8 cellular contexts compared by ENCODE assay signal in the genomic region with DNA sequence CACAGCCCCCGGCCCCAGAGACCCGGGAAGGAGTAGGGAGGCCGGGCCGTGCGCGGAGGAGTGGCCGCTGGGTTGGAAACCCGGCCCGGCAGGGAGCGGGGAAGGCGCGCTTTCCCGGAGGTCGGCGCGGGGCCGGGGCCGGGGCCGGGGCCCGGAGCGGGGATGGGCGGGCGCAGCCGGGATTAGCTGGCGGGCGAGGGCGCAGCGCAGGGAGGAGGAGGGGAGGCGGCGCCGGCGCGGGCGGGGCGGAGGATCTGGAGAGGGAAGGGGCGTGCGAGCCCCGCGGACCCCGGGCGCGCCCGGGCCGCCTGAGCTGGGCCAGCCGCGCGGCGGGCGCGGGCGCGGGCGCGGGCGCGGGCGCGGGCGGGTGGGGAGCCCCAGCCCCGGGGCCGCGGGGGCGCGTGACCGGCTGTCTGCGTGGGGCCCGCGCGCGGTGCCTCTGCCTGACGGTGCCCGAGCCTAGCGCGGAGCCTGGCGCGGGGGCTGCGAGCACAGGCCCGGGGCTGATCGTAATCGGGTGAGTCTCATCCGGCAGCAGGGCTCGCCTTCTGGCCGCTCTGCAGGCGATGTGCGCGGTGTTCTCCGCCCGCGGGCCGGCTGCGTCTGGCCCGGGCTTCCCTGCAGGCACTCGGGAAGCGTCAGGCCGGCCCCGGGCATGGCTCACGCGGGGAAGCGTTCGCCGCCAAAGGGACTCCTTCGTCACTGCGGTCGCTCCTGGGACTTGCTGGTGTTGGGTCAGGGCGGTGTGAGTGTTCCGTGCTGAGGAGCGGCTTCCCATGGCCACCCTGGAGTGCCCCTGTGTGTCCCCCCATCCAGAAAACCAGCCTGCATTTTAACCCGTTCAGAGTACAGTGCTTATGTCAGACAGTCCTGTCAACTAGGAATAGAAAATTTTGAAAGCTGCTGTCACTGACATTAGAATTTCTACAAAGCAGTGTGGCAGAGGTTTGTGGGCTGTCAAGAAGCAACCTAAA. TPM values are rescaled to one million over a fixed set of nuclear protein-coding genes. Genes with fewer than 3 reads are reported as not detected.
DNase-seq lines count a peak whose midpoint lies in the region; ATAC-seq and TF ChIP-seq lines count a peak whose summit lies in the region.

No MANE protein-coding gene starts in this region.

- H2BK15ac ChIP-seq in IMR-90 (ENCODE audit: low read depth, low read length), result no peak overlapping the region

- peak; percentile 43 for DNase-seq in IMR-90
- DNase-seq in activated naive CD8-positive, alpha-beta T cell treated with anti-CD3 and anti-CD28 coated beads for 36 hours, result peak; percentile 22
- peak; percentile 80 for DNase-seq in Right ventricle myocardium superior
- no peak for DNase-seq in omental fat pad (ENCODE audit: low spot score)
- DNase-seq in NOMO-1 treated with DMSO at 0.1 percent for 48 hours (lab: John Stamatoyannopoulos, UW; ENCODE audit: unreplicated experiment), result no peak
- no peak for DNase-seq in NCI-H2196 treated with DMSO at 0.1 percent for 48 hours (lab: John Stamatoyannopoulos, UW; ENCODE audit: unreplicated experiment)

- peak overlapping the region; percentile 93 for H3K27ac ChIP-seq in DOHH2 (ENCODE audit: low read depth, low read length)
- H3K27ac ChIP-seq in IMR-90 (ENCODE audit: insufficient read depth, low read length), result peak overlapping the region; percentile 40; the same call in 1 of the 2 replicates

- ATAC-seq in GM21381 (IDR thresholded peaks at IDR 0.05; ENCODE audit: unreplicated experiment) (peak; percentile 35), IMR-90 (ENCODE audit: low read depth) (peak; percentile 84), Right ventricle myocardium superior (ENCODE audit: poor library complexity) (peak; percentile 88), omental fat pad (ENCODE audit: low FRiP score) (peak; percentile 88)

- dilution Hi-C loops in IMR-90 (cut with HindIII; ENCODE audit: low sequenced_read_pairs, unreplicated experiment), result no loop called here

- H3K4me1 ChIP-seq in DOHH2 (ENCODE audit: control insufficient read depth, low read length), result peaks cover 57% of the 10 kb centered on the region
- peaks cover 2% of the 10 kb centered on the region; the same call in 1 of the 2 replicates for H3K4me1 ChIP-seq in IMR-90 (ENCODE audit: control insufficient read depth, insufficient read depth, low read length)

- BruUV-seq in IMR-90 (replicated peaks; lab: Mats Ljungman, UMichigan), result no TSS peak

- no peaks in the 10 kb centered on the region for H3K36me3 Mint-ChIP-seq in activated naive CD8-positive, alpha-beta T cell treated with anti-CD3 and anti-CD28 coated beads for 36 hours

- in situ Hi-C loops in IMR-90 (cut with MboI; ENCODE audit: low sequenced_read_pairs), result no loop called here

- H4K91ac ChIP-seq in IMR-90 (ENCODE audit: insufficient read depth, low read depth, low read length), result no peak overlapping the region

- no peaks in the 10 kb centered on the region for H4K20me1 ChIP-seq in DOHH2 (ENCODE audit: control insufficient read depth, insufficient read depth, low read depth, low read length)
- H4K20me1 ChIP-seq in IMR-90 (ENCODE audit: insufficient read depth, low read length), result no peaks in the 10 kb centered on the region

- H2BK120ac ChIP-seq in IMR-90 (ENCODE audit: low read depth, low read length), result no peak overlapping the region

- H3K14ac ChIP-seq in IMR-90 (replicated peaks; ENCODE audit: low read depth, low read length), result no peak overlapping the region

- H3K79me2 ChIP-seq in DOHH2 (ENCODE audit: control insufficient read depth, low read length), result peaks cover 11% of the 10 kb centered on the region

- no peak overlapping the region for H2BK20ac ChIP-seq in IMR-90 (ENCODE audit: low read depth, low read length)

- no peak overlapping the region for H3K56ac ChIP-seq in IMR-90 (ENCODE audit: extremely low read depth, insufficient read depth, low read length)

- no peaks in the 10 kb centered on the region for H3K9me1 ChIP-seq in IMR-90 (ENCODE audit: insufficient read depth, low read length)

- H3K4me2 ChIP-seq in DOHH2 (ENCODE audit: low read length) (peak overlapping the region; percentile 92), IMR-90 (ENCODE audit: low read depth, low read length) (peak overlapping the region; percentile 76)

- TF ChIP-seq RAD21 in IMR-90 (IDR thresholded peaks at IDR 0.05; ENCODE audit: low read length), result no peak

- no peak overlapping the region; the same call in 1 of the 2 replicates for H3K4ac ChIP-seq in IMR-90 (ENCODE audit: low read depth, low read length)

- H3K27me3 Mint-ChIP-seq in activated naive CD8-positive, alpha-beta T cell treated with anti-CD3 and anti-CD28 coated beads for 36 hours, result peaks cover 61% of the 10 kb centered on the region

- H3K27ac Mint-ChIP-seq in activated naive CD8-positive, alpha-beta T cell treated with anti-CD3 and anti-CD28 coated beads for 36 hours, result no peak overlapping the region

- POLR2A ChIA-PET in IMR-90 (lab: Charles Lee; ENCODE audit: unreplicated experiment), result interaction anchor here (0.6 kb wide), 1 partner anchor 813 kb away, joined by 3 read pairs; no protein-coding TSS in a partner anchor

- H3K4me3 ChIP-seq in DOHH2 (ENCODE audit: low read length), result peak overlapping the region; percentile 78
- H3K4me3 ChIP-seq in IMR-90 (ENCODE audit: insufficient read depth, low read depth, low read length), result peak overlapping the region; percentile 45

- H3K4me1 Mint-ChIP-seq in activated naive CD8-positive, alpha-beta T cell treated with anti-CD3 and anti-CD28 coated beads for 36 hours, result peaks cover 6% of the 10 kb centered on the region

- H3F3A ChIP-seq in DOHH2 (ENCODE audit: control insufficient read depth, insufficient read depth), result peaks cover 38% of the 10 kb centered on the region

- no peak for TF ChIP-seq POLR2A in IMR-90 (IDR thresholded peaks at IDR 0.05; ENCODE audit: low read depth, low read length)

- WGBS in IMR-90 (ENCODE audit: extremely low coverage in 2 of 2, insufficient read length in 1 of 2), 2 experiments, result 1% methylated on average over 28 of the region's 108 CpGs; no CpG with 5 or more reads in 1 of the 2 experiments

- 0 out of 2 replicates have a peak overlapping the region, but pooled peaks have one; percentile 17 for H3K23ac ChIP-seq in IMR-90 (ENCODE audit: low read depth, low read length)

- peak overlapping the region; percentile 75 for H3K4me3 Mint-ChIP-seq in activated naive CD8-positive, alpha-beta T cell treated with anti-CD3 and anti-CD28 coated beads for 36 hours

- peak overlapping the region; percentile 49; the same call in 1 of the 2 replicates for H3K9ac ChIP-seq in IMR-90 (ENCODE audit: low read depth, low read length)

- H4K5ac ChIP-seq in IMR-90 (ENCODE audit: low read depth, low read length), result no peak overlapping the region

- H3K9me2 ChIP-seq in DOHH2 (replicated peaks; ENCODE audit: control insufficient read depth, low read length), result no peaks in the 10 kb centered on the region

- H2AK9ac ChIP-seq in IMR-90 (replicated peaks; ENCODE audit: low read depth, low read length, poor library complexity), result no peak overlapping the region

- TF ChIP-seq CTCF in DOHH2 (IDR thresholded peaks at IDR 0.05; ENCODE audit: low read depth, low read length, poor library complexity, severe bottlenecking), result no peak
- TF ChIP-seq CTCF in IMR-90 (conservative IDR thresholded peaks at IDR 0.05; ENCODE audit: low read depth, low read length), result no peak
- no peak for TF ChIP-seq CTCF in omental fat pad (IDR thresholded peaks at IDR 0.05)

- no peak overlapping the region for H2AK5ac ChIP-seq in IMR-90 (ENCODE audit: low read depth, low read length)

- H3K36me3 ChIP-seq in DOHH2 (ENCODE audit: control insufficient read depth, low read length), result no peaks in the 10 kb centered on the region; the same call in 1 of the 2 replicates
- H3K36me3 ChIP-seq in IMR-90 (ENCODE audit: control insufficient read depth, insufficient read depth, low read length), result no peaks in the 10 kb centered on the region

- no peak overlapping the region for H2BK5ac ChIP-seq in IMR-90 (ENCODE audit: low read depth, low read length, poor library complexity, severe bottlenecking)

- peaks cover 7% of the 10 kb centered on the region for H3K27me3 ChIP-seq in DOHH2 (ENCODE audit: control insufficient read depth, low read length)
- H3K27me3 ChIP-seq in IMR-90 (ENCODE audit: control insufficient read depth, insufficient read depth, low read length), result peaks cover 3% of the 10 kb centered on the region; the same call in 1 of the 2 replicates

- no peaks in the 10 kb centered on the region for H3K79me1 ChIP-seq in IMR-90 (ENCODE audit: low read depth in 1 of 2, low read length in 2 of 2)

- CTCF ChIA-PET in IMR-90 (lab: Yijun Ruan, JAX), result no interaction called here

- no peaks in the 10 kb centered on the region for H3K9me3 Mint-ChIP-seq in activated naive CD8-positive, alpha-beta T cell treated with anti-CD3 and anti-CD28 coated beads for 36 hours

- H2AFZ ChIP-seq in IMR-90 (replicated peaks; ENCODE audit: low read length, poor library complexity), result peak overlapping the region; percentile 89

- no peaks in the 10 kb centered on the region for H3K9me3 ChIP-seq in DOHH2 (ENCODE audit: control insufficient read depth, insufficient read depth, low read length)
- no peaks in the 10 kb centered on the region for H3K9me3 ChIP-seq in IMR-90 (ENCODE audit: control insufficient read depth, insufficient read depth, low read length)

- H4K8ac ChIP-seq in IMR-90 (ENCODE audit: low read depth in 2 of 2, low read length in 2 of 2), result no peak overlapping the region; a peak in 1 of 4 replicates

- intact Hi-C loops in IMR-90 (cut with micrococcal nuclease), result no loop called here
- intact Hi-C loops in Right ventricle myocardium superior (cut with DNase I), result no loop called here

- H3K18ac ChIP-seq in IMR-90 (ENCODE audit: low read depth, low read length), result no peak overlapping the region; the same call in 1 of the 2 replicates

RNA-seq across cellular contexts. Expression of a gene that starts 40.4 kb away (rescaled TPM):
- total RNA-seq in IMR-90 (2012; rRNA removed), result 0.54 and 0.83 TPM in 2 replicates
- 0.44 and 0.70 TPM in 2 replicates for polyA plus RNA-seq in IMR-90 (2012; rRNA removed)
- 0.48 and 0.64 TPM in 2 replicates for polyA plus RNA-seq in IMR-90 (2012; cell fraction: cytosol; rRNA removed)
- 0.27 and 0.37 TPM in 2 replicates for polyA plus RNA-seq in IMR-90 (2012; cell fraction: nucleus; rRNA removed; ENCODE audit: low replicate concordance)
- under 1 TPM; 0.52 to 0.82 TPM for total RNA-seq in activated naive CD8-positive, alpha-beta T cell treated with anti-CD3 and anti-CD28 coated beads for 36 hours
- total RNA-seq in Right ventricle myocardium superior, result 14.6 TPM
- total RNA-seq in omental fat pad, result 10 to 100 TPM in 3 of 4 donors, 1 to 10 TPM in 1; 7.7 to 15.3 (median 11.8) TPM

RNA-seq across cellular contexts. Expression of a gene that starts 46.5 kb away (rescaled TPM):
- total RNA-seq in IMR-90 (2012; rRNA removed) (3.9 and 5.0 TPM in 2 replicates), Right ventricle myocardium superior (25.3 TPM), omental fat pad (10 to 100 TPM; 27.7 to 36.0 (median 31.7) TPM)
- polyA plus RNA-seq in IMR-90 (2012; rRNA removed), result 3.2 and 4.1 TPM in 2 replicates
- polyA plus RNA-seq in IMR-90 (2012; cell fraction: cytosol; rRNA removed), result 1.6 and 1.8 TPM in 2 replicates
- polyA plus RNA-seq in IMR-90 (2012; cell fraction: nucleus; rRNA removed; ENCODE audit: low replicate concordance), result 3.5 and 7.4 TPM in 2 replicates
- 1 to 10 TPM; 6.2 to 6.9 TPM for total RNA-seq in activated naive CD8-positive, alpha-beta T cell treated with anti-CD3 and anti-CD28 coated beads for 36 hours

Comparison
In these comparisons a context has a peak if more than half of its experiments do, and no peak if none do; other contexts are left out.
1. ATAC-seq: peak in every context shown above with its lines; median percentile 88 in Right ventricle myocardium superior; 88 in omental fat pad; 84 in IMR-90; 35 in GM21381.
2. DNase-seq: peak in IMR-90 (single experiment), activated naive CD8-positive, alpha-beta T cell treated with anti-CD3 and anti-CD28 coated beads for 36 hours (single experiment) and Right ventricle myocardium superior (single experiment); none in omental fat pad (single experiment), NOMO-1 treated with DMSO at 0.1 percent for 48 hours (single experiment) and NCI-H2196 treated with DMSO at 0.1 percent for 48 hours (single experiment).